ENCODE assay signal across 15 cellular contexts in genomic region chr9:132048191-132048590, GRCh38. TPM values are rescaled to one million over a fixed set of nuclear protein-coding genes. Genes with fewer than 3 reads are reported as not detected.
A peak's percentile ranks its signal among the peaks of the same experiment; 100 is the strongest.
DNase-seq lines count a peak whose midpoint lies in the region; ATAC-seq, FAIRE-seq and TF ChIP-seq lines count a peak whose summit lies in the region.
"Had no signal": no experiment of that assay in that cellular context is flagged by ENCODE, and none has a peak within 500 bp of the region (broad histone marks: within the 10 kb centered on the region; RNA-seq: fewer than 3 reads in every experiment).

No MANE protein-coding gene starts in this region.

- H3K9me2 ChIP-seq in OCI-LY7 (ENCODE audit: insufficient read depth, low read length) = no peaks in the 10 kb centered on the region

- peaks cover 8% of the 10 kb centered on the region for H3K4me1 Mint-ChIP-seq in stimulated activated naive CD8-positive, alpha-beta T cell treated with anti-CD3 and anti-CD28 coated beads, Interleukin-15, Interleukin-2, amounts not matched to agents 100 ng/mL and 50 ng/mL, for 24 hours (ENCODE audit: low read depth)
- H3K4me1 Mint-ChIP-seq in astrocyte (ENCODE audit: low read depth, unreplicated experiment) = peaks cover 44% of the 10 kb centered on the region

- H3K4me1 ChIP-seq in astrocyte (ENCODE audit: insufficient read depth, low read length) = peaks cover 9% of the 10 kb centered on the region
- H3K4me1 ChIP-seq in OCI-LY7 (ENCODE audit: insufficient read depth, low read length, poor library complexity, severe bottlenecking) = no peaks in the 10 kb centered on the region
- H3K4me1 ChIP-seq: HAP-1 had no signal

- ATAC-seq in stimulated activated naive CD8-positive, alpha-beta T cell treated with anti-CD3 and anti-CD28 coated beads, Interleukin-15, Interleukin-2, amounts not matched to agents 100 U/mL and 50 U/mL, for 24 hours = no peak
- ATAC-seq in HG03571 (IDR thresholded peaks at IDR 0.05; ENCODE audit: unreplicated experiment) = no peak
- no peak for ATAC-seq in GM21515 (IDR thresholded peaks at IDR 0.05; ENCODE audit: unreplicated experiment)
- ATAC-seq: GM12878, HepG2 had no signal

- H3K27me3 Mint-ChIP-seq in stimulated activated naive CD8-positive, alpha-beta T cell treated with anti-CD3 and anti-CD28 coated beads, Interleukin-15, Interleukin-2, amounts not matched to agents 100 ng/mL and 50 ng/mL, for 24 hours = no peaks in the 10 kb centered on the region
- no peaks in the 10 kb centered on the region for H3K27me3 Mint-ChIP-seq in astrocyte (ENCODE audit: low read depth, unreplicated experiment)
- H3K27me3 Mint-ChIP-seq: CD4-positive, CD25-positive, alpha-beta regulatory T cell had no signal

- peaks cover 84% of the 10 kb centered on the region for H3K79me2 ChIP-seq in astrocyte (ENCODE audit: insufficient read depth, low read length)
- no peaks in the 10 kb centered on the region for H3K79me2 ChIP-seq in OCI-LY7 (ENCODE audit: insufficient read depth, low read depth, low read length)

- no peaks in the 10 kb centered on the region for H3K9me3 Mint-ChIP-seq in stimulated activated naive CD8-positive, alpha-beta T cell treated with anti-CD3 and anti-CD28 coated beads, Interleukin-15, Interleukin-2, amounts not matched to agents 100 ng/mL and 50 ng/mL, for 24 hours
- H3K9me3 Mint-ChIP-seq in astrocyte (ENCODE audit: unreplicated experiment) = no peaks in the 10 kb centered on the region
- H3K9me3 Mint-ChIP-seq: CD4-positive, CD25-positive, alpha-beta regulatory T cell had no signal

- H3K36me3 Mint-ChIP-seq in stimulated activated naive CD8-positive, alpha-beta T cell treated with anti-CD3 and anti-CD28 coated beads, Interleukin-15, Interleukin-2, amounts not matched to agents 100 ng/mL and 50 ng/mL, for 24 hours (ENCODE audit: low read depth) = peaks cover 12% of the 10 kb centered on the region
- H3K36me3 Mint-ChIP-seq in astrocyte (ENCODE audit: low read depth, unreplicated experiment) = peaks cover 6% of the 10 kb centered on the region

- no TSS peak for BruUV-seq in OCI-LY7 (replicated peaks; lab: Mats Ljungman, UMichigan)

- H3K9me3 ChIP-seq in astrocyte (ENCODE audit: insufficient read depth, low read depth, low read length) (no peaks in the 10 kb centered on the region), OCI-LY7 (ENCODE audit: low read length) (no peaks in the 10 kb centered on the region)
- H3K9me3 ChIP-seq: HAP-1 had no signal

- H4K20me1 ChIP-seq in astrocyte (ENCODE audit: insufficient read depth, low read length) (peaks cover 49% of the 10 kb centered on the region), OCI-LY7 (ENCODE audit: insufficient read depth, low read length) (peaks cover 11% of the 10 kb centered on the region)

- FAIRE-seq in astrocyte (lab: Jason Lieb, UNC) = no peak
- FAIRE-seq: GM12878, HepG2, HTR-8/SVneo had no signal

- peak overlapping the region; percentile 49 for H3K27ac Mint-ChIP-seq in stimulated activated naive CD8-positive, alpha-beta T cell treated with anti-CD3 and anti-CD28 coated beads, Interleukin-15, Interleukin-2, amounts not matched to agents 100 ng/mL and 50 ng/mL, for 24 hours
- no peak overlapping the region for H3K27ac Mint-ChIP-seq in astrocyte (ENCODE audit: unreplicated experiment)

- H3K36me3 ChIP-seq in astrocyte (ENCODE audit: insufficient read depth, low read length) (no peaks in the 10 kb centered on the region), OCI-LY7 (ENCODE audit: insufficient read depth, low read length) (no peaks in the 10 kb centered on the region)
- H3K36me3 ChIP-seq: HAP-1 had no signal

- POLR2A ChIA-PET in OCI-LY7 (lab: Charles Lee) = interaction anchor here (0.7 kb wide), 1 partner anchor 35 kb away, joined by 4 read pairs; no protein-coding TSS in a partner anchor

- TF ChIP-seq CTCF in astrocyte (IDR thresholded peaks at IDR 0.05; ENCODE audit: insufficient read depth, low read depth, low read length) (no peak), OCI-LY7 (conservative IDR thresholded peaks at IDR 0.05; ENCODE audit: low read length) (no peak)

- no peaks in the 10 kb centered on the region for H3K27me3 ChIP-seq in astrocyte (ENCODE audit: insufficient read depth, low read length)

- H3K4me3 Mint-ChIP-seq in stimulated activated naive CD8-positive, alpha-beta T cell treated with anti-CD3 and anti-CD28 coated beads, Interleukin-15, Interleukin-2, amounts not matched to agents 100 ng/mL and 50 ng/mL, for 24 hours = no peak overlapping the region
- no peak overlapping the region for H3K4me3 Mint-ChIP-seq in astrocyte (ENCODE audit: unreplicated experiment)
- H3K4me3 Mint-ChIP-seq: CD4-positive, CD25-positive, alpha-beta regulatory T cell had no signal

- no peak overlapping the region for H2AFZ ChIP-seq in astrocyte (ENCODE audit: low read depth, low read length)
- H2AFZ ChIP-seq in OCI-LY7 (ENCODE audit: low read length) = no peak overlapping the region

- no peak for DNase-seq in stimulated activated naive CD8-positive, alpha-beta T cell treated with anti-CD3 and anti-CD28 coated beads, Interleukin-15, Interleukin-2, amounts not matched to agents 100 U/mL and 50 U/mL, for 24 hours
- DNase-seq in astrocyte (ENCODE audit: low read depth) (peak; percentile 23), kidney tubule cell (ENCODE audit: low spot score) (peak; percentile 50), OCI-LY7 (ENCODE audit: low spot score) (no peak)
- DNase-seq: CD4-positive, CD25-positive, alpha-beta regulatory T cell; DMS53; GOT3 had no signal

- CTCF ChIA-PET in OCI-LY7 (lab: Charles Lee; ENCODE audit: unreplicated experiment) = no interaction called here

- H3K27ac ChIP-seq in astrocyte (ENCODE audit: low read depth, low read length) = no peak overlapping the region
- H3K27ac ChIP-seq in OCI-LY7 (ENCODE audit: low read depth, low read length, poor library complexity, severe bottlenecking) = no peak overlapping the region
- H3K27ac ChIP-seq: 22Rv1 had no signal

- intact Hi-C loops in OCI-LY7 (cut with micrococcal nuclease; ENCODE audit: unreplicated experiment) = no loop called here

- H3K9ac ChIP-seq in astrocyte (ENCODE audit: low read length) = no peak overlapping the region

- no peak overlapping the region for H3K4me3 ChIP-seq in astrocyte (ENCODE audit: insufficient read depth, low read depth, low read length)
- H3K4me3 ChIP-seq in OCI-LY7 (ENCODE audit: low read depth, low read length, poor library complexity, severe bottlenecking) = no peak overlapping the region
- H3K4me3 ChIP-seq: GM12878, HAP-1 had no signal

- H3K4me2 ChIP-seq in astrocyte (ENCODE audit: low read length) (no peak overlapping the region), OCI-LY7 (ENCODE audit: low read length) (no peak overlapping the region)

RNA-seq across cellular contexts. Expression of gene MED27, which starts 31.5 kb away (rescaled TPM):
- 26.9 and 27.7 TPM in 2 replicates for total RNA-seq in astrocyte
- total RNA-seq in OCI-LY7 (2014; rRNA removed; shearing (Covaris generic)) = 21.9 and 23.1 TPM in 2 replicates
- 29.9 and 32.6 TPM in 2 replicates for total RNA-seq in OCI-LY7 (2022)

Comparison
In these comparisons a context has a peak if more than half of its experiments do, and no peak if none do; other contexts are left out.
1. DNase-seq: peak in astrocyte (single experiment) and kidney tubule cell (single experiment); none in stimulated activated naive CD8-positive, alpha-beta T cell treated with anti-CD3 and anti-CD28 coated beads, Interleukin-15, Interleukin-2, amounts not matched to agents 100 U/mL and 50 U/mL, for 24 hours (single experiment) and OCI-LY7 (single experiment).